12 cellular contexts compared by ENCODE assay signal in genomic region chr14:93533864-93534263, GRCh38.
A peak's percentile ranks its signal among the peaks of the same experiment; 100 is the strongest.
DNase-seq lines count a peak whose midpoint lies in the region; ATAC-seq and TF ChIP-seq lines count a peak whose summit lies in the region.
"Had no signal": no experiment of that assay in that cellular context is flagged by ENCODE, and none has a peak within 500 bp of the region (broad histone marks: within the 10 kb centered on the region; RNA-seq: fewer than 3 reads in every experiment).

No MANE protein-coding gene starts in this region.

- H3K9me2 ChIP-seq in OCI-LY7 (ENCODE audit: insufficient read depth, low read length), result no peaks in the 10 kb centered on the region

- CTCF ChIA-PET in OCI-LY7 (lab: Charles Lee; ENCODE audit: unreplicated experiment), result no interaction called here

- H3K27me3 Mint-ChIP-seq in stimulated activated memory B cell treated with anti-CD40 and anti-IgM and Interleukin-4, amounts not matched to agents 10 μg/mL and 1 μg/mL and 100 μg/mL, for 72 hours, result no peaks in the 10 kb centered on the region

- POLR2A ChIA-PET in OCI-LY7 (lab: Charles Lee), result no interaction called here

- no peaks in the 10 kb centered on the region for H3K36me3 Mint-ChIP-seq in stimulated activated memory B cell treated with anti-CD40 and anti-IgM and Interleukin-4, amounts not matched to agents 10 μg/mL and 1 μg/mL and 100 μg/mL, for 72 hours

- intact Hi-C loops in OCI-LY7 (cut with micrococcal nuclease; ENCODE audit: unreplicated experiment), result no loop called here

- no peak overlapping the region for H3K4me3 ChIP-seq in OCI-LY7 (ENCODE audit: low read depth, low read length, poor library complexity, severe bottlenecking)
- H3K4me3 ChIP-seq: skin epidermis, suprapubic skin had no signal

- H3K27ac Mint-ChIP-seq in stimulated activated memory B cell treated with anti-CD40 and anti-IgM and Interleukin-4, amounts not matched to agents 10 μg/mL and 1 μg/mL and 100 μg/mL, for 72 hours, result peak overlapping the region; percentile 47

- peaks cover 26% of the 10 kb centered on the region for H3K4me1 Mint-ChIP-seq in stimulated activated memory B cell treated with anti-CD40 and anti-IgM and Interleukin-4, amounts not matched to agents 10 μg/mL and 1 μg/mL and 100 μg/mL, for 72 hours

- H2AFZ ChIP-seq in OCI-LY7 (ENCODE audit: low read length), result no peak overlapping the region

- H3K27ac ChIP-seq in OCI-LY7 (ENCODE audit: low read depth, low read length, poor library complexity, severe bottlenecking), result no peak overlapping the region
- H3K27ac ChIP-seq: skin epidermis, suprapubic skin had no signal

- TF ChIP-seq CTCF in OCI-LY7 (conservative IDR thresholded peaks at IDR 0.05; ENCODE audit: low read length), result no peak

- H3K36me3 ChIP-seq in OCI-LY7 (ENCODE audit: insufficient read depth, low read length), result no peaks in the 10 kb centered on the region
- H3K36me3 ChIP-seq: suprapubic skin had no signal

- no peaks in the 10 kb centered on the region for H3K9me3 ChIP-seq in OCI-LY7 (ENCODE audit: low read length)
- H3K9me3 ChIP-seq: suprapubic skin had no signal

- DNase-seq in OCI-LY7 (ENCODE audit: low spot score), result peak; percentile 4
- DNase-seq in AML-193 (lab: John Stamatoyannopoulos, UW), result no peak
- no peak for DNase-seq in occipital lobe (lab: John Stamatoyannopoulos, UW)
- DNase-seq in DMS53 treated with DMSO at 0.1 percent for 48 hours (lab: John Stamatoyannopoulos, UW; ENCODE audit: unreplicated experiment), result no peak
- DNase-seq: activated effector memory CD4-positive, alpha-beta T cell treated with anti-CD3 and anti-CD28 coated beads, Interleukin-2, amount 50 U/mL, for 16 hours; effector CD4-positive, alpha-beta T cell; SHP77 had no signal

- BruUV-seq in OCI-LY7 (replicated peaks; lab: Mats Ljungman, UMichigan), result no TSS peak

- H3K79me2 ChIP-seq in OCI-LY7 (ENCODE audit: insufficient read depth, low read depth, low read length), result no peaks in the 10 kb centered on the region

- ATAC-seq in GM19395 (IDR thresholded peaks at IDR 0.05; ENCODE audit: unreplicated experiment), result peak; percentile 89
- ATAC-seq in HG02938 (IDR thresholded peaks at IDR 0.05; ENCODE audit: unreplicated experiment), result peak; percentile 88
- peak; percentile 85 for ATAC-seq in stimulated activated memory B cell treated with anti-CD40 and anti-IgM and Interleukin-4, amounts not matched to agents 10 μg/mL and 1 μg/mL and 100 μg/mL, for 72 hours

- no peaks in the 10 kb centered on the region for H3K4me1 ChIP-seq in OCI-LY7 (ENCODE audit: insufficient read depth, low read length, poor library complexity, severe bottlenecking)
- H3K4me1 ChIP-seq: suprapubic skin had no signal

- H4K20me1 ChIP-seq in OCI-LY7 (ENCODE audit: insufficient read depth, low read length), result no peaks in the 10 kb centered on the region

- H3K4me2 ChIP-seq in OCI-LY7 (ENCODE audit: low read length), result no peak overlapping the region

- H3K9me3 Mint-ChIP-seq in stimulated activated memory B cell treated with anti-CD40 and anti-IgM and Interleukin-4, amounts not matched to agents 10 μg/mL and 1 μg/mL and 100 μg/mL, for 72 hours, result no peaks in the 10 kb centered on the region

- no peak overlapping the region for H3K4me3 Mint-ChIP-seq in stimulated activated memory B cell treated with anti-CD40 and anti-IgM and Interleukin-4, amounts not matched to agents 10 μg/mL and 1 μg/mL and 100 μg/mL, for 72 hours
